Comparison of ENCODE assay signal across 15 cellular contexts in genomic region chr17:77402159-77402731, GRCh38.
DNase-seq lines count a peak whose midpoint lies in the region; ATAC-seq and TF ChIP-seq lines count a peak whose summit lies in the region.
"Had no signal": no experiment of that assay in that cellular context is flagged by ENCODE, and none has a peak within 500 bp of the region (broad histone marks: within the 10 kb centered on the region; RNA-seq: fewer than 3 reads in every experiment).

No MANE protein-coding gene starts in this region.

- H3K4me3 ChIP-seq in IMR-90 (ENCODE audit: insufficient read depth, low read depth, low read length) (no peak overlapping the region), rectal smooth muscle tissue (ENCODE audit: low read length) (no peak overlapping the region), colonic mucosa (no peak overlapping the region)
- H3K4me3 ChIP-seq: Peyer's patch had no signal

- H2AK9ac ChIP-seq in IMR-90 (replicated peaks; ENCODE audit: low read depth, low read length, poor library complexity), result peak overlapping the region; percentile 57

- ATAC-seq in activated CD4-positive, alpha-beta T cell treated with anti-CD3 and anti-CD28 coated beads for 36 hours, result no peak
- ATAC-seq in IMR-90 (ENCODE audit: low read depth) (no peak), HG02973 (IDR thresholded peaks at IDR 0.05; ENCODE audit: unreplicated experiment) (no peak), SK-N-SH treated with all-trans-retinoic acid at 6 μM for 48 hours (no peak)
- no peak for ATAC-seq in central memory CD8-positive, alpha-beta T cell (replicated peaks; ENCODE audit: extremely low read depth, poor library complexity, severe bottlenecking)

- no peak overlapping the region for H2BK120ac ChIP-seq in IMR-90 (ENCODE audit: low read depth, low read length)

- TF ChIP-seq CTCF in IMR-90 (conservative IDR thresholded peaks at IDR 0.05; ENCODE audit: low read depth, low read length) (no peak), colonic mucosa (IDR thresholded peaks at IDR 0.05) (no peak)

- peaks cover 44% of the 10 kb centered on the region for H3K9me1 ChIP-seq in IMR-90 (ENCODE audit: insufficient read depth, low read length)

- no peak overlapping the region for H3K9ac ChIP-seq in IMR-90 (ENCODE audit: low read depth, low read length)
- H3K9ac ChIP-seq in rectal smooth muscle tissue (ENCODE audit: low read length), result no peak overlapping the region
- H3K9ac ChIP-seq in colonic mucosa (ENCODE audit: low read depth in 2 of 2, low read length in 2 of 2), result no peak overlapping the region
- H3K9ac ChIP-seq: KMS-11 had no signal

- no peak overlapping the region for H3K18ac ChIP-seq in IMR-90 (ENCODE audit: low read depth, low read length)

- no peaks in the 10 kb centered on the region for H3K27me3 Mint-ChIP-seq in activated CD4-positive, alpha-beta T cell treated with anti-CD3 and anti-CD28 coated beads for 36 hours
- H3K27me3 Mint-ChIP-seq in central memory CD8-positive, alpha-beta T cell, result no peaks in the 10 kb centered on the region

- no peak overlapping the region for H3K4ac ChIP-seq in IMR-90 (ENCODE audit: low read depth, low read length)

- H3K4me1 Mint-ChIP-seq in activated CD4-positive, alpha-beta T cell treated with anti-CD3 and anti-CD28 coated beads for 36 hours, result peaks cover 95% of the 10 kb centered on the region
- H3K4me1 Mint-ChIP-seq in central memory CD8-positive, alpha-beta T cell, result peaks cover 97% of the 10 kb centered on the region

- intact Hi-C loops in activated CD4-positive, alpha-beta T cell treated with anti-CD3 and anti-CD28 coated beads for 36 hours (cut with DNase I, micrococcal nuclease), result loop anchor here in 1 of 2 experiments (5.0 kb wide), 1 partner anchor 55 kb away; no protein-coding TSS in a partner anchor
- intact Hi-C loops in IMR-90 (cut with micrococcal nuclease) (no loop called here), colonic mucosa (cut with DNase I) (no loop called here)

- no peaks in the 10 kb centered on the region for H3K9me3 ChIP-seq in IMR-90 (ENCODE audit: control insufficient read depth, insufficient read depth, low read length)
- no peaks in the 10 kb centered on the region for H3K9me3 ChIP-seq in colonic mucosa
- H3K9me3 ChIP-seq: Peyer's patch had no signal

- H3K4me2 ChIP-seq in IMR-90 (ENCODE audit: low read depth, low read length), result no peak overlapping the region
- H3K4me2 ChIP-seq: KMS-11 had no signal

- no peak for TF ChIP-seq RAD21 in IMR-90 (IDR thresholded peaks at IDR 0.05; ENCODE audit: low read length)

- DNase-seq in activated CD4-positive, alpha-beta T cell treated with anti-CD3 and anti-CD28 coated beads for 36 hours, result no peak
- DNase-seq in activated CD4-positive, alpha-beta T cell treated with anti-CD3 and anti-CD28 coated beads, Interleukin-2, amount 50 U/mL, for 1 hour, result no peak
- DNase-seq in IMR-90 (no peak), colonic mucosa (no peak)
- DNase-seq in central memory CD8-positive, alpha-beta T cell (ENCODE audit: low spot score in 2 of 2), result no peak
- DNase-seq: cerebellar nuclear complex; GOT3; NCI-H1694; NCI-H510A; Peyer's patch; stimulated activated CD4-positive, alpha-beta T cell treated with anti-CD3 and anti-CD28 coated beads, Interleukin-4, amount 100 ng/mL, for 24 hours had no signal

- H4K5ac ChIP-seq in IMR-90 (ENCODE audit: low read depth, low read length), result no peak overlapping the region

- TF ChIP-seq POLR2A in IMR-90 (IDR thresholded peaks at IDR 0.05; ENCODE audit: low read depth, low read length), result no peak

- peak overlapping the region; percentile 83 for H3K27ac Mint-ChIP-seq in activated CD4-positive, alpha-beta T cell treated with anti-CD3 and anti-CD28 coated beads for 36 hours
- H3K27ac Mint-ChIP-seq in central memory CD8-positive, alpha-beta T cell (ENCODE audit: low read depth), result peak overlapping the region; percentile 98

- POLR2A ChIA-PET in activated CD4-positive, alpha-beta T cell treated with anti-CD3 and anti-CD28 coated beads for 36 hours (lab: Charles Lee), result interaction anchor here (0.6 to 0.9 kb wide), 2 partner anchors 12 to 27 kb away, joined by 3 read pairs; no protein-coding TSS in a partner anchor
- POLR2A ChIA-PET in IMR-90 (lab: Charles Lee; ENCODE audit: unreplicated experiment), result no interaction called here

- no peak overlapping the region for H4K91ac ChIP-seq in IMR-90 (ENCODE audit: insufficient read depth, low read depth, low read length)

- 94% methylated on average over 18 of the region's 34 CpGs; no CpG with 5 or more reads in 1 of the 2 experiments for WGBS in IMR-90 (ENCODE audit: extremely low coverage in 2 of 2, insufficient read length in 1 of 2), 2 experiments

- 0 out of 2 replicates have a peak overlapping the region, but pooled peaks have one; percentile 59 for H2AK5ac ChIP-seq in IMR-90 (ENCODE audit: low read depth, low read length)

- no peak overlapping the region for H3K23ac ChIP-seq in IMR-90 (ENCODE audit: low read depth, low read length)

- no peak overlapping the region for H3K4me3 Mint-ChIP-seq in activated CD4-positive, alpha-beta T cell treated with anti-CD3 and anti-CD28 coated beads for 36 hours
- peak overlapping the region; percentile 34 for H3K4me3 Mint-ChIP-seq in central memory CD8-positive, alpha-beta T cell

- H4K8ac ChIP-seq in IMR-90 (ENCODE audit: low read depth in 2 of 2, low read length in 2 of 2), result no peak overlapping the region

- H2AFZ ChIP-seq in IMR-90 (replicated peaks; ENCODE audit: low read length, poor library complexity), result no peak overlapping the region

- TSS peak; percentile 89 for BruUV-seq in IMR-90 (replicated peaks; lab: Mats Ljungman, UMichigan)

- H3K27me3 ChIP-seq in IMR-90 (ENCODE audit: control insufficient read depth, insufficient read depth, low read length) (no peaks in the 10 kb centered on the region), rectal smooth muscle tissue (ENCODE audit: control insufficient read depth, insufficient read depth, low read length) (no peaks in the 10 kb centered on the region), colonic mucosa (no peaks in the 10 kb centered on the region)
- H3K27me3 ChIP-seq: Peyer's patch had no signal

- H3K27ac ChIP-seq in IMR-90 (ENCODE audit: insufficient read depth, low read length) (no peak overlapping the region), rectal smooth muscle tissue (ENCODE audit: low read depth, low read length) (peak overlapping the region; percentile 99), colonic mucosa (no peak overlapping the region)
- H3K27ac ChIP-seq: KMS-11 had no signal

- no peak overlapping the region for H3K14ac ChIP-seq in IMR-90 (replicated peaks; ENCODE audit: low read depth, low read length)

- H3K36me3 Mint-ChIP-seq in activated CD4-positive, alpha-beta T cell treated with anti-CD3 and anti-CD28 coated beads for 36 hours (ENCODE audit: low read depth), result peaks cover 27% of the 10 kb centered on the region
- peaks cover 22% of the 10 kb centered on the region for H3K36me3 Mint-ChIP-seq in central memory CD8-positive, alpha-beta T cell (ENCODE audit: insufficient read depth)

- peaks cover 14 to 97% of the 10 kb centered on the region in 2 experiments for H3K79me1 ChIP-seq in IMR-90 (ENCODE audit: low read depth in 1 of 2, low read length in 2 of 2)

- dilution Hi-C loops in IMR-90 (cut with HindIII; ENCODE audit: low sequenced_read_pairs, unreplicated experiment), result no loop called here

- H3K36me3 ChIP-seq in IMR-90 (ENCODE audit: control insufficient read depth, insufficient read depth, low read length) (peaks cover 53% of the 10 kb centered on the region), rectal smooth muscle tissue (ENCODE audit: control insufficient read depth, insufficient read depth, low read length) (no peaks in the 10 kb centered on the region), colonic mucosa (no peaks in the 10 kb centered on the region)

- in situ Hi-C loops in IMR-90 (cut with MboI; ENCODE audit: low sequenced_read_pairs), result no loop called here

- no peak overlapping the region for H3K56ac ChIP-seq in IMR-90 (ENCODE audit: extremely low read depth, insufficient read depth, low read length)

- CTCF ChIA-PET in activated CD4-positive, alpha-beta T cell treated with anti-CD3 and anti-CD28 coated beads for 36 hours (lab: Charles Lee), result interaction anchor here (0.6 to 5.2 kb wide), 7 partner anchors 12 to 92 kb away, joined by 3 to 66 read pairs (median 10); no protein-coding TSS in a partner anchor
- CTCF ChIA-PET in IMR-90 (lab: Yijun Ruan, JAX), result no interaction called here

- no peak overlapping the region for H2BK5ac ChIP-seq in IMR-90 (ENCODE audit: low read depth, low read length, poor library complexity, severe bottlenecking)

- H4K20me1 ChIP-seq in IMR-90 (ENCODE audit: insufficient read depth, low read length), result peaks cover 74% of the 10 kb centered on the region

- peaks cover 38% of the 10 kb centered on the region for H3K4me1 ChIP-seq in IMR-90 (ENCODE audit: control insufficient read depth, insufficient read depth, low read length)
- peaks cover 46% of the 10 kb centered on the region for H3K4me1 ChIP-seq in rectal smooth muscle tissue (ENCODE audit: control insufficient read depth, insufficient read depth, low read length)
- peaks cover 4% of the 10 kb centered on the region for H3K4me1 ChIP-seq in colonic mucosa

- H2BK20ac ChIP-seq in IMR-90 (ENCODE audit: low read depth, low read length), result no peak overlapping the region

- H2BK15ac ChIP-seq in IMR-90 (ENCODE audit: low read depth, low read length), result no peak overlapping the region

- no peaks in the 10 kb centered on the region for H3K9me3 Mint-ChIP-seq in activated CD4-positive, alpha-beta T cell treated with anti-CD3 and anti-CD28 coated beads for 36 hours (ENCODE audit: low read depth)
- H3K9me3 Mint-ChIP-seq in central memory CD8-positive, alpha-beta T cell, result no peaks in the 10 kb centered on the region

TF ChIP-seq in IMR-90, 13 proteins besides CTCF, POLR2A, EP300 and RAD21 (continues in another document):
- TF ChIP-seq RFX5 (IDR thresholded peaks at IDR 0.05; ENCODE audit: low read depth, low read length) (no peak), RCOR1 (IDR thresholded peaks at IDR 0.05; ENCODE audit: insufficient replicate concordance, low read length) (no peak), CEBPB (IDR thresholded peaks at IDR 0.05; ENCODE audit: low read depth, low read length) (no peak), CHD1 (IDR thresholded peaks at IDR 0.05; ENCODE audit: low read depth, low read length) (no peak)

TF ChIP-seq in SK-N-SH treated with all-trans-retinoic acid at 6 μM for 48 hours, 23 proteins besides CTCF, POLR2A, EP300 and RAD21 (continues in another document):
- no peak for TF ChIP-seq SNAI2 (CRISPR knock-in tag; IDR thresholded peaks at IDR 0.05)
- no peak for TF ChIP-seq ZNF565 (CRISPR knock-in tag; conservative IDR thresholded peaks at IDR 0.05; ENCODE audit: low read depth)
- no peak for TF ChIP-seq OSR1 (CRISPR knock-in tag; IDR thresholded peaks at IDR 0.05)
- no peak for TF ChIP-seq ZFP3 (CRISPR knock-in tag; IDR thresholded peaks at IDR 0.05)
